In genomic region chr18:77619523-77619922, GRCh38 we compare ENCODE assay signal across 29 cellular contexts.
"Had no signal": no experiment of that assay in that cellular context is flagged by ENCODE, and none has a peak within 500 bp of the region (broad histone marks: within the 10 kb centered on the region; RNA-seq: fewer than 3 reads in every experiment).

No MANE protein-coding gene starts in this region.

- H3K27ac ChIP-seq: ascending aorta, cardiac muscle cell, esophagus muscularis mucosa, foreskin keratinocyte had no signal

- H3K36me3 ChIP-seq: ascending aorta, breast epithelium, cardiac muscle cell, esophagus muscularis mucosa, gastrocnemius medialis had no signal

- H3K4me1 ChIP-seq: ascending aorta, breast epithelium, foreskin keratinocyte, gastrocnemius medialis had no signal

- H3K27me3 ChIP-seq: ascending aorta, breast epithelium, cardiac muscle cell, foreskin keratinocyte, gastrocnemius medialis had no signal

- H3K4me3 ChIP-seq: ascending aorta, breast epithelium, cardiac muscle cell, esophagus muscularis mucosa, gastrocnemius medialis had no signal

- H3K9me3 ChIP-seq: ascending aorta, breast epithelium, esophagus muscularis mucosa, gastrocnemius medialis had no signal

- DNase-seq: activated CD4-positive, alpha-beta memory T cell treated with anti-CD3 and anti-CD28 coated beads, Interleukin-2, amount 10 ng/mL, durations not matched to agents 7 days and 5 days; activated CD4-positive, alpha-beta T cell treated with anti-CD3 and anti-CD28 coated beads for 36 hours; activated CD4-positive, alpha-beta T cell treated with anti-CD3 and anti-CD28 coated beads, Interleukin-2, amount 10 ng/mL, durations not matched to agents 7 days and 5 days; activated CD4-positive, alpha-beta T cell treated with anti-CD3 and anti-CD28 coated beads, Interleukin-2, amount 50 U/mL, for 4 hours; activated CD4-positive, CD25-positive, alpha-beta regulatory T cell; activated CD4-positive, CD25-positive, alpha-beta regulatory T cell treated with anti-CD3 and anti-CD28 coated beads, Interleukin-2, amount 50 U/mL, for 72 hours; activated CD8-positive, alpha-beta memory T cell treated with anti-CD3 and anti-CD28 coated beads, Interleukin-2, amount 50 U/mL, for 48 hours; activated gamma-delta T cell; activated naive CD4-positive, alpha-beta T cell; activated naive CD4-positive, alpha-beta T cell treated with anti-CD3 and anti-CD28 coated beads, Interleukin-2, amount 10 ng/mL, durations not matched to agents 7 days and 5 days; activated naive CD8-positive, alpha-beta T cell treated with anti-CD3 and anti-CD28 coated beads, Interleukin-2, amount 10 ng/mL, durations not matched to agents 7 days and 5 days; activated T-cell treated with anti-CD3 and anti-CD28 coated beads for 4 hours; activated T-cell treated with anti-CD3 and anti-CD28 coated beads, Interleukin-2, amount 50 U/mL, for 24 hours; activated T-cell treated with anti-CD3 and anti-CD28 coated beads, Interleukin-2, amount 50 U/mL, for 72 hours; cortex of kidney; dermis blood vessel endothelial cell; effector CD4-positive, alpha-beta T cell; effector memory CD8-positive, alpha-beta T cell; erythroblast; foreskin keratinocyte; gastrocnemius medialis; glutamatergic neuron; T-helper 1 cell; T-helper 17 cell had no signal

- ATAC-seq: activated CD4-positive, alpha-beta T cell treated with anti-CD3 and anti-CD28 coated beads for 36 hours; activated naive CD4-positive, alpha-beta T cell treated with anti-CD3 and anti-CD28 coated beads, Interleukin-2, amount 50 U/mL, for 72 hours; activated T-cell treated with anti-CD3 and anti-CD28 coated beads, Interleukin-2, amount 50 U/mL, for 72 hours; effector memory CD8-positive, alpha-beta T cell; foreskin keratinocyte; T-helper 17 cell had no signal
